Comparison of ENCODE assay signal across 9 cellular contexts in the genomic region with DNA sequence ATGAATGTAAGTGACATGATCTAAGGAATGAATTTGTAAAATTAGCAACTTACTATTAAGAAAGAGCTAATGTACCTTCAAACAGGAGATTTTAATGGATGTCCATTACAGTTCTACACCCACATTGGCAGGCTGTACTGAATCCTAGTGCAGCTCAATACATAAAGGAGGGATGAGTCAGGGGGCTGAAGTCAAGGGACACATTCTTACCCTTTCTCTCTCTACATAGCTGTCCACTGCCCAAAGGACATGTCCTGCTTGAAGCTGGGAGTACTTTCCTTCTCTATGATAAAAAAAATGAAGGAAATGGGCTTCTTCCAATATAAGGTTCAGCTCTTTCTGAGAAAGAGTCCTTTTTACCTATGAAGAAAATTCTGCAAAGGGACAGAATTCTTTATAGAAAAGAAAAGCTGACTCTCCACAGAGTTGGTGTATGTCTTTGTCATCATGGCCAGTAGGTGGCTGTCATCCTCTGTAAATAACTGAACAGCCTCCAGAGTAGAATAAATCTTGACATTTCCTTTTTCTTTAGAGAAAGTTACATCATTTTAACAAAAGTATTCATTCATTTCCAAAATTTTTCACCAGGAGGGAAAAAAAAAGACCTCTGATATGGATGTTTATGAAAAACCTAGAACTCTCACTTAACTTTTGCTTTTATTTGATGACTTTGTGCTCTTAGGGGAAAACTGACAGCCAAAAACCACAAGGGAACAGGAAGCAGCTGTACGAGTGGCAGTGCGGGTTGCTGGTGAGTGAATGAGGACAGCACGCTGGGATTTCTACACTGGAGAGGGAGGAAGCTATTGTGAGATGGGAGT. TPM values are rescaled to one million over a fixed set of nuclear protein-coding genes. Genes with fewer than 3 reads are reported as not detected.
DNase-seq lines count a peak whose midpoint lies in the region; ATAC-seq and TF ChIP-seq lines count a peak whose summit lies in the region.
"Had no signal": no experiment of that assay in that cellular context is flagged by ENCODE, and none has a peak within 500 bp of the region (broad histone marks: within the 10 kb centered on the region; RNA-seq: fewer than 3 reads in every experiment).

No MANE protein-coding gene starts in this region.

- peaks cover 7% of the 10 kb centered on the region for H3K4me1 Mint-ChIP-seq in T-helper 17 cell

- peak; percentile 73 for DNase-seq in SIG-M5 treated with dmso at 0.1 percent for 504 hours (lab: John Stamatoyannopoulos, UW; ENCODE audit: unreplicated experiment)
- no peak for DNase-seq in SIG-M5 (lab: John Stamatoyannopoulos, UW)
- DNase-seq in HT-29 (ENCODE audit: low spot score): peak; percentile 66
- DNase-seq in T-helper 17 cell: no peak
- DNase-seq in glomerular visceral epithelial cell (ENCODE audit: extremely low spot score): peak; percentile 43
- DNase-seq in psoas muscle: peak in 1 of 2 donors; percentile 59
- DNase-seq in 8988T: no peak

- H3K27me3 Mint-ChIP-seq in T-helper 17 cell: peaks cover 55% of the 10 kb centered on the region

- TF ChIP-seq CTCF in psoas muscle (IDR thresholded peaks at IDR 0.05): peak; percentile 37

- intact Hi-C loops in psoas muscle (cut with DNase I): no loop called here

- H3K27ac Mint-ChIP-seq in T-helper 17 cell: peak overlapping the region; percentile 89
- H3K27ac Mint-ChIP-seq: dendritic cell treated with granulocyte-macrophage colony-stimulating factor and Interleukin-4, amounts not matched to agents 40 ng/mL and 50 ng/mL, for 4 days had no signal

- 0 to 1% (median 0%) methylated on average over 3 of the region's 3 CpGs for WGBS in psoas muscle, 3 donors

- H3K9me3 ChIP-seq in T-helper 17 cell (ENCODE audit: control insufficient read depth, low read length, poor library complexity, severe bottlenecking) (no peaks in the 10 kb centered on the region), psoas muscle (no peaks in the 10 kb centered on the region)

- no peak overlapping the region for H3K27ac ChIP-seq in psoas muscle

- no peaks in the 10 kb centered on the region for H3K4me1 ChIP-seq in psoas muscle

- no peaks in the 10 kb centered on the region for H3K36me3 Mint-ChIP-seq in T-helper 17 cell (ENCODE audit: low read depth)

- no peaks in the 10 kb centered on the region for H3K27me3 ChIP-seq in psoas muscle (ENCODE audit: insufficient read depth in 3 of 3, low read length in 2 of 3)

- no peak overlapping the region for H3K4me3 ChIP-seq in psoas muscle

- ATAC-seq in GM21515 (IDR thresholded peaks at IDR 0.05; ENCODE audit: unreplicated experiment) (peak; percentile 73), T-helper 17 cell (peak; percentile 73), psoas muscle (peak in 1 of 4 donors; percentile 23)

- H3K36me3 ChIP-seq in psoas muscle (ENCODE audit: insufficient read depth in 1 of 2, low read depth in 1 of 2): no peaks in the 10 kb centered on the region

- peak overlapping the region; percentile 80 for H3K4me3 Mint-ChIP-seq in T-helper 17 cell
- H3K4me3 Mint-ChIP-seq: dendritic cell treated with granulocyte-macrophage colony-stimulating factor and Interleukin-4, amounts not matched to agents 40 ng/mL and 50 ng/mL, for 4 days had no signal

RNA-seq across cellular contexts. Expression of a gene that starts 13.1 kb away (rescaled TPM):
- not detected in 2 replicates for total RNA-seq in HT-29 (2014; rRNA removed; shearing (Covaris generic))
- total RNA-seq in T-helper 17 cell (not detected), psoas muscle (not detected)
- not detected for polyA plus RNA-seq in psoas muscle

RNA-seq across cellular contexts. Expression of a gene that starts 24.9 kb away (rescaled TPM):
- not detected in 2 replicates for total RNA-seq in HT-29 (2014; rRNA removed; shearing (Covaris generic))
- total RNA-seq in T-helper 17 cell: not detected
- not detected for total RNA-seq in psoas muscle
- not detected for polyA plus RNA-seq in psoas muscle

RNA-seq across cellular contexts. Expression of a gene that starts 35.8 kb away (rescaled TPM):
- total RNA-seq in HT-29 (2014; rRNA removed; shearing (Covaris generic)): not detected in 2 replicates
- total RNA-seq in T-helper 17 cell: not detected
- total RNA-seq in psoas muscle: not detected
- not detected for polyA plus RNA-seq in psoas muscle

RNA-seq across cellular contexts. Expression of a gene that starts 46.0 kb away (rescaled TPM):
- total RNA-seq in HT-29 (2014; rRNA removed; shearing (Covaris generic)): not detected in 2 replicates
- total RNA-seq in T-helper 17 cell: not detected
- total RNA-seq in psoas muscle: not detected
- polyA plus RNA-seq in psoas muscle: under 1 TPM in 1 of 3 donors, not detected in 2; 0.14 TPM

RNA-seq across cellular contexts. Expression of a gene that starts 50.9 kb away (rescaled TPM):
- total RNA-seq in HT-29 (2014; rRNA removed; shearing (Covaris generic)): not detected in 2 replicates
- not detected for total RNA-seq in T-helper 17 cell
- not detected for total RNA-seq in psoas muscle
- not detected for polyA plus RNA-seq in psoas muscle

Comparison
In these comparisons a context has a peak if more than half of its experiments do, and no peak if none do; other contexts are left out.
1. DNase-seq: peak in SIG-M5 treated with dmso at 0.1 percent for 504 hours (single experiment), HT-29 (single experiment) and glomerular visceral epithelial cell (single experiment); none in SIG-M5 (single experiment), T-helper 17 cell (0 of 3) and 8988T (single experiment).